9 cellular contexts compared by ENCODE assay signal in the genomic region with DNA sequence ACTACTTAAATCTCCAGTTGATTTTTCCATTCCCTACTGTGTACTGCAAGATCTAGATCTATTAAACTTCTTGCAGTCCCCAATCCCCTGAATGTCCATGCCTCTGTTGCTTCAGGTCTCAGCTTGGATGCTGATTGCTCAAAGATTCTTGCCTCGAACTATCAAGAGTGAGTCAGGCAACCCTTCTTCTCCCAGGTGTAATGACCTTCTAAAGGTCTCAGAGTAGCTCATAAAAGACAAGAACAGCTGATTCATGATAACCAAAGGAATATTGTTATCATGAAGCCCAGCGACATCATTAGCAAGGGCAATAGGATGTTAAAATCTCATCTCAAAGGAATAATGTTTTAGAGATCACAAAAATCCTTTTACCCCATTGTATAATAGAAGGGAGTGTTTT. TPM values are rescaled to one million over a fixed set of nuclear protein-coding genes. Genes with fewer than 3 reads are reported as not detected.
"Had no signal": no experiment of that assay in that cellular context is flagged by ENCODE, and none has a peak within 500 bp of the region (broad histone marks: within the 10 kb centered on the region; RNA-seq: fewer than 3 reads in every experiment).

No MANE protein-coding gene starts in this region.

- DNase-seq: GDM1, GF-D8 had no signal

- FAIRE-seq: G401.6, GM12878, GM12891, GM12892, GM18507, GM19239 had no signal

- ATAC-seq: GM12878 had no signal

- H3K4me3 ChIP-seq: GM12878 had no signal

RNA-seq across cellular contexts. Expression of a gene that starts 6.8 kb away (rescaled TPM):
- total RNA-seq: G401, GM12878 had no signal
- polyA plus RNA-seq: GM12878 had no signal
